In genomic region chr18:44062345-44062744, GRCh38 we compare ENCODE assay signal across 23 cellular contexts.
"Had no signal": no experiment of that assay in that cellular context is flagged by ENCODE, and none has a peak within 500 bp of the region (broad histone marks: within the 10 kb centered on the region; RNA-seq: fewer than 3 reads in every experiment).

No MANE protein-coding gene starts in this region.

- H3K9me3 ChIP-seq: esophagus muscularis mucosa, gastroesophageal sphincter, lower lobe of right lung, ovary, right atrium auricular region, sigmoid colon, testis, tibial nerve, upper lobe of right lung, vagina had no signal

- DNase-seq: effector memory CD8-positive, alpha-beta T cell; glutamatergic neuron; islet precursor cell; lower lobe of right lung; natural killer cell; nucleus accumbens; ovary; sigmoid colon; stimulated activated CD4-positive, alpha-beta T cell treated with anti-CD3 and anti-CD28 coated beads, Interleukin-2, amount 100 ng/mL, for 24 hours; stimulated activated CD4-positive, alpha-beta T cell treated with anti-CD3 and anti-CD28 coated beads, Interleukin-4, amount 100 ng/mL, for 4 hours; stimulated activated naive B cell treated with anti-CD40 and anti-IgM and Interleukin-4, amounts not matched to agents 10 μg/mL and 1 μg/mL and 100 μg/mL, for 72 hours; stimulated activated naive CD8-positive, alpha-beta T cell treated with anti-CD3 and anti-CD28 coated beads, Interleukin-15, amount 100 ng/mL, for 72 hours; testis; upper lobe of right lung had no signal

- H3K4me1 ChIP-seq: gastroesophageal sphincter, left lung, lower lobe of right lung, neural progenitor cell, right atrium auricular region, sigmoid colon, upper lobe of right lung, vagina had no signal

- H3K27me3 ChIP-seq: esophagus muscularis mucosa, gastroesophageal sphincter, left lung, neural progenitor cell, ovary, right atrium auricular region, sigmoid colon, testis, tibial nerve, upper lobe of right lung, vagina had no signal

- H3K36me3 ChIP-seq: esophagus muscularis mucosa, gastroesophageal sphincter, left lung, lower lobe of right lung, neural progenitor cell, ovary, right atrium auricular region, sigmoid colon, tibial nerve, upper lobe of right lung, vagina had no signal

- H3K27ac ChIP-seq: epithelial cell of prostate, esophagus muscularis mucosa, gastroesophageal sphincter, left lung, lower lobe of right lung, neural progenitor cell, ovary, right atrium auricular region, sigmoid colon, skin epidermis, testis, tibial nerve, upper lobe of right lung, vagina had no signal

- H3K9ac ChIP-seq: neural progenitor cell had no signal

- H3K4me2 ChIP-seq: neural progenitor cell had no signal

- ATAC-seq: effector memory CD8-positive, alpha-beta T cell; gastroesophageal sphincter; left lung; lower lobe of right lung; natural killer cell; stimulated activated naive CD8-positive, alpha-beta T cell treated with anti-CD3 and anti-CD28 coated beads, Interleukin-15, amount 100 ng/mL, for 72 hours; upper lobe of right lung had no signal

- H3K4me3 ChIP-seq: esophagus muscularis mucosa, gastroesophageal sphincter, left lung, lower lobe of right lung, neural progenitor cell, ovary, right atrium auricular region, sigmoid colon, skin epidermis, testis, tibial nerve, upper lobe of right lung, vagina had no signal

- H2AFZ ChIP-seq: neural progenitor cell had no signal
